Comparison of ENCODE assay signal across 35 cellular contexts in genomic region chr12:75644472-75645072, GRCh38.
"Had no signal": no experiment of that assay in that cellular context is flagged by ENCODE, and none has a peak within 500 bp of the region (broad histone marks: within the 10 kb centered on the region; RNA-seq: fewer than 3 reads in every experiment).

No MANE protein-coding gene starts in this region.

- ATAC-seq: esophagus mucosa; heart left ventricle; left lung; lower lobe of right lung; pancreas; psoas muscle; stimulated activated memory B cell treated with anti-CD40 and anti-IgM and Interleukin-4, amounts not matched to agents 10 μg/mL and 1 μg/mL and 100 μg/mL, for 72 hours; stimulated activated naive CD8-positive, alpha-beta T cell treated with anti-CD3 and anti-CD28 coated beads, Interleukin-15, amount 100 ng/mL, for 72 hours had no signal

- H3K27me3 ChIP-seq: adrenal gland, cardiac muscle cell, heart left ventricle, left lung, pancreas, sigmoid colon, upper lobe of left lung, vagina had no signal

- H3K27ac Mint-ChIP-seq: activated naive CD8-positive, alpha-beta T cell treated with anti-CD3 and anti-CD28 coated beads for 36 hours; brain; immature natural killer cell; stimulated activated memory B cell treated with anti-CD40 and anti-IgM and Interleukin-4, amounts not matched to agents 10 μg/mL and 1 μg/mL and 100 μg/mL, for 72 hours; stimulated activated naive CD8-positive, alpha-beta T cell treated with anti-CD3 and anti-CD28 coated beads, Interleukin-15, amount 100 ng/mL, for 72 hours had no signal

- H3K9me3 ChIP-seq: adrenal gland, heart left ventricle, left lung, lower lobe of right lung, pancreas, psoas muscle, sigmoid colon, upper lobe of left lung, vagina had no signal

- H3K4me3 ChIP-seq: adrenal gland, cardiac muscle cell, heart left ventricle, left lung, lower lobe of right lung, pancreas, psoas muscle, sigmoid colon, upper lobe of left lung, vagina had no signal

- H3K9me3 Mint-ChIP-seq: activated naive CD8-positive, alpha-beta T cell treated with anti-CD3 and anti-CD28 coated beads for 36 hours; brain; immature natural killer cell; stimulated activated memory B cell treated with anti-CD40 and anti-IgM and Interleukin-4, amounts not matched to agents 10 μg/mL and 1 μg/mL and 100 μg/mL, for 72 hours; stimulated activated naive CD8-positive, alpha-beta T cell treated with anti-CD3 and anti-CD28 coated beads, Interleukin-15, amount 100 ng/mL, for 72 hours had no signal

- H3K4me3 Mint-ChIP-seq: activated naive CD8-positive, alpha-beta T cell treated with anti-CD3 and anti-CD28 coated beads for 36 hours; brain; immature natural killer cell; stimulated activated memory B cell treated with anti-CD40 and anti-IgM and Interleukin-4, amounts not matched to agents 10 μg/mL and 1 μg/mL and 100 μg/mL, for 72 hours; stimulated activated naive CD8-positive, alpha-beta T cell treated with anti-CD3 and anti-CD28 coated beads, Interleukin-15, amount 100 ng/mL, for 72 hours had no signal

- DNase-seq: activated CD4-positive, alpha-beta T cell treated with anti-CD3 and anti-CD28 coated beads for 4 hours; activated CD4-positive, alpha-beta T cell treated with anti-CD3 and anti-CD28 coated beads, Interleukin-2, amount 50 U/mL, for 4 hours; activated CD8-positive, alpha-beta memory T cell treated with anti-CD3 and anti-CD28 coated beads for 24 hours; activated effector memory CD4-positive, alpha-beta T cell treated with Interleukin-2 at 50 U/mL for 16 hours; activated naive CD4-positive, alpha-beta T cell treated with Interleukin-2 at 50 U/mL for 16 hours; activated naive CD8-positive, alpha-beta T cell treated with anti-CD3 and anti-CD28 coated beads for 36 hours; adrenal gland; aorta; cerebellar nuclear complex; foreskin fibroblast; heart left ventricle; hypothalamus; immature natural killer cell; kidney glomerular epithelial cell; left lung; lower lobe of right lung; nucleus accumbens; pancreas; psoas muscle; sigmoid colon; small intestine; stimulated activated CD4-positive, alpha-beta T cell treated with anti-CD3 and anti-CD28 coated beads, Interleukin-1b, Interleukin-23, amount 100 ng/mL, for 48 hours; stimulated activated CD4-positive, alpha-beta T cell treated with anti-CD3 and anti-CD28 coated beads, Interleukin-4, amount 100 ng/mL, for 4 hours; stimulated activated CD8-positive, alpha-beta memory T cell treated with anti-CD3 and anti-CD28 coated beads, Interleukin-4, amount 100 ng/mL, for 48 hours; stimulated activated naive CD8-positive, alpha-beta T cell treated with anti-CD3 and anti-CD28 coated beads, Interleukin-15, amount 100 ng/mL, for 72 hours; substantia nigra; T-helper 9 cell; upper lobe of left lung had no signal

- H3K36me3 ChIP-seq: adrenal gland, cardiac muscle cell, heart left ventricle, left lung, lower lobe of right lung, pancreas, sigmoid colon, upper lobe of left lung, vagina had no signal

- H3K4me1 ChIP-seq: adrenal gland, left lung, lower lobe of right lung, pancreas, psoas muscle, sigmoid colon, upper lobe of left lung, vagina had no signal

- H3K27me3 Mint-ChIP-seq: stimulated activated memory B cell treated with anti-CD40 and anti-IgM and Interleukin-4, amounts not matched to agents 10 μg/mL and 1 μg/mL and 100 μg/mL, for 72 hours had no signal

- H3K27ac ChIP-seq: adrenal gland, cardiac muscle cell, heart left ventricle, left lung, lower lobe of right lung, pancreas, psoas muscle, sigmoid colon, upper lobe of left lung, vagina, VCaP had no signal

- FAIRE-seq: pancreas, small intestine, TTC549 had no signal

- H3K36me3 Mint-ChIP-seq: activated naive CD8-positive, alpha-beta T cell treated with anti-CD3 and anti-CD28 coated beads for 36 hours; brain; immature natural killer cell; stimulated activated memory B cell treated with anti-CD40 and anti-IgM and Interleukin-4, amounts not matched to agents 10 μg/mL and 1 μg/mL and 100 μg/mL, for 72 hours had no signal
